17 cellular contexts compared by ENCODE assay signal in genomic region chr5:960551-960950, GRCh38. TPM values are rescaled to one million over a fixed set of nuclear protein-coding genes. Genes with fewer than 3 reads are reported as not detected.
A peak's percentile ranks its signal among the peaks of the same experiment; 100 is the strongest.
DNase-seq lines count a peak whose midpoint lies in the region; ATAC-seq and TF ChIP-seq lines count a peak whose summit lies in the region.
"Had no signal": no experiment of that assay in that cellular context is flagged by ENCODE, and none has a peak within 500 bp of the region (broad histone marks: within the 10 kb centered on the region; RNA-seq: fewer than 3 reads in every experiment).

No MANE protein-coding gene starts in this region.

- H3K4me3 Mint-ChIP-seq in glutamatergic neuron (ENCODE audit: unreplicated experiment) = no peak overlapping the region
- H3K4me3 Mint-ChIP-seq: B cell, IgD-negative memory B cell, memory B cell had no signal

- H3K27me3 ChIP-seq in BLaER1 = peaks cover 33% of the 10 kb centered on the region
- H3K27me3 ChIP-seq in DND-41 (ENCODE audit: insufficient read depth, low read length, poor library complexity) = peaks cover 23% of the 10 kb centered on the region
- peaks cover 24% of the 10 kb centered on the region for H3K27me3 ChIP-seq in osteoblast (ENCODE audit: insufficient read depth, low read length)

- H3K4me2 ChIP-seq in BLaER1 (peak overlapping the region; percentile 99), DND-41 (ENCODE audit: insufficient read depth, low read length) (no peak overlapping the region), osteoblast (ENCODE audit: insufficient read depth, low read length) (no peak overlapping the region)

- peaks cover 8% of the 10 kb centered on the region for H3K27me3 Mint-ChIP-seq in glutamatergic neuron (ENCODE audit: unreplicated experiment)

- H3K4me1 ChIP-seq in BLaER1 (peaks cover 96% of the 10 kb centered on the region), DND-41 (ENCODE audit: insufficient read depth, low read length) (peaks cover 72% of the 10 kb centered on the region), osteoblast (ENCODE audit: insufficient read depth, low read length) (peaks cover 33% of the 10 kb centered on the region)

- H4K20me1 ChIP-seq in BLaER1 (peaks cover 14% of the 10 kb centered on the region; the same call in 1 of the 2 replicates), DND-41 (ENCODE audit: insufficient read depth, low read length) (peaks cover 8% of the 10 kb centered on the region; the same call in 1 of the 2 replicates), osteoblast (ENCODE audit: insufficient read depth, low read length) (no peaks in the 10 kb centered on the region)

- H3K79me2 ChIP-seq in DND-41 (ENCODE audit: insufficient read depth, low read length) (no peaks in the 10 kb centered on the region), osteoblast (ENCODE audit: insufficient read depth, low read length) (no peaks in the 10 kb centered on the region)

- peak overlapping the region; percentile 94 for H3K27ac ChIP-seq in BLaER1
- peak overlapping the region; percentile 27; the same call in 1 of the 2 replicates for H3K27ac ChIP-seq in DND-41 (ENCODE audit: low read length)
- no peak overlapping the region for H3K27ac ChIP-seq in osteoblast (ENCODE audit: low read depth, low read length)
- H3K27ac ChIP-seq: heart left ventricle had no signal

- H3K27ac Mint-ChIP-seq in glutamatergic neuron (ENCODE audit: unreplicated experiment) = peak overlapping the region; percentile 48
- H3K27ac Mint-ChIP-seq: B cell, IgD-negative memory B cell, memory B cell had no signal

- no peak overlapping the region for H2AFZ ChIP-seq in DND-41 (ENCODE audit: low read depth, low read length)
- H2AFZ ChIP-seq in osteoblast (ENCODE audit: low read length) = no peak overlapping the region

- H3K36me3 ChIP-seq in BLaER1 (no peaks in the 10 kb centered on the region), DND-41 (ENCODE audit: insufficient read depth, low read length) (no peaks in the 10 kb centered on the region), osteoblast (ENCODE audit: insufficient read depth, low read length) (no peaks in the 10 kb centered on the region)
- H3K36me3 ChIP-seq: heart left ventricle had no signal

- no peak for TF ChIP-seq CTCF in DND-41 (IDR thresholded peaks at IDR 0.05; ENCODE audit: borderline replicate concordance, extremely low read depth, low read length, poor library complexity, severe bottlenecking)
- TF ChIP-seq CTCF in glutamatergic neuron (IDR thresholded peaks at IDR 0.05; ENCODE audit: partially characterized antibody, unreplicated experiment) = no peak
- TF ChIP-seq CTCF in osteoblast (IDR thresholded peaks at IDR 0.05; ENCODE audit: extremely low read depth, low read depth, low read length) = no peak

- H3K4me1 Mint-ChIP-seq in glutamatergic neuron (ENCODE audit: low read depth, unreplicated experiment) = peaks cover 25% of the 10 kb centered on the region

- H3K4me3 ChIP-seq in BLaER1 = peak overlapping the region; percentile 56
- H3K4me3 ChIP-seq in DND-41 (ENCODE audit: low read depth in 1 of 2, low read length in 2 of 2) = no peak overlapping the region
- H3K4me3 ChIP-seq in osteoblast (ENCODE audit: insufficient read depth, low read length) = no peak overlapping the region
- H3K4me3 ChIP-seq: heart left ventricle had no signal

- H3K36me3 Mint-ChIP-seq in glutamatergic neuron (ENCODE audit: unreplicated experiment) = no peaks in the 10 kb centered on the region
- H3K36me3 Mint-ChIP-seq: IgD-negative memory B cell, memory B cell had no signal

- no peak for DNase-seq in DND-41
- no peak for DNase-seq in glutamatergic neuron
- peak; percentile 65 for DNase-seq in osteoblast (ENCODE audit: insufficient read length, low spot score, missing footprints)
- DNase-seq in NCI-H128 (lab: John Stamatoyannopoulos, UW; ENCODE audit: unreplicated experiment) = no peak
- no peak for DNase-seq in DMS114 treated with DMSO at 0.1 percent for 48 hours (lab: John Stamatoyannopoulos, UW; ENCODE audit: unreplicated experiment)
- DNase-seq: activated CD4-positive, alpha-beta T cell treated with anti-CD3 and anti-CD28 coated beads, Interleukin-2, amount 50 U/mL, for 48 hours; effector memory CD4-positive, alpha-beta T cell; GF-D8; NCI-H2029 treated with DMSO at 0.1 percent for 48 hours; PC-3; stimulated activated CD4-positive, alpha-beta T cell treated with anti-CD3 and anti-CD28 coated beads, Interleukin-1b, Interleukin-23, amount 100 ng/mL, for 48 hours had no signal

- ATAC-seq in DND-41 (ENCODE audit: insufficient read depth, low read depth) (no peak), HG02642 (IDR thresholded peaks at IDR 0.05; ENCODE audit: poor library complexity, unreplicated experiment) (no peak)
- ATAC-seq: PC-3 had no signal

- H3K9me3 ChIP-seq in BLaER1 (no peaks in the 10 kb centered on the region), DND-41 (ENCODE audit: insufficient read depth, low read length, severe bottlenecking) (no peaks in the 10 kb centered on the region), osteoblast (ENCODE audit: low read depth, low read length) (no peaks in the 10 kb centered on the region)
- H3K9me3 ChIP-seq: heart left ventricle had no signal

- H3K9me3 Mint-ChIP-seq in glutamatergic neuron (ENCODE audit: unreplicated experiment) = peaks cover 4% of the 10 kb centered on the region
- H3K9me3 Mint-ChIP-seq: IgD-negative memory B cell, memory B cell had no signal

- H3K9ac ChIP-seq in BLaER1 (peak overlapping the region; percentile 82; the same call in 1 of the 2 replicates), DND-41 (ENCODE audit: low read depth, low read length) (no peak overlapping the region)

RNA-seq across cellular contexts. Expression of gene NKD2, which starts 48.1 kb away (rescaled TPM):
- total RNA-seq in glutamatergic neuron (ENCODE audit: unreplicated experiment) = 41.7 TPM
- under 0.01 TPM in 1 of 2 replicates, not detected in the other for total RNA-seq in osteoblast

Comparison
In these comparisons a context has a peak if more than half of its experiments do, and no peak if none do; other contexts are left out.
1. RNA of gene NKD2, which starts 48.1 kb away (total RNA-seq): 41.7 TPM in glutamatergic neuron (single experiment); under 0.01 TPM in osteoblast; every median in the first group is over 10 times any median in the second.